Comparison of ENCODE assay signal across 24 cellular contexts in genomic region chr17:80327518-80327917, GRCh38.
DNase-seq lines count a peak whose midpoint lies in the region; ATAC-seq and TF ChIP-seq lines count a peak whose summit lies in the region.
"Had no signal": no experiment of that assay in that cellular context is flagged by ENCODE, and none has a peak within 500 bp of the region (broad histone marks: within the 10 kb centered on the region; RNA-seq: fewer than 3 reads in every experiment).

No MANE protein-coding gene starts in this region.

- H3K27me3 ChIP-seq in CD4-positive, alpha-beta memory T cell (ENCODE audit: insufficient read depth, low read length) = no peaks in the 10 kb centered on the region
- H3K27me3 ChIP-seq in HL-60 (ENCODE audit: insufficient read depth, poor library complexity, severe bottlenecking) = no peaks in the 10 kb centered on the region
- H3K27me3 ChIP-seq in lung (ENCODE audit: control insufficient read depth, insufficient read depth) = no peaks in the 10 kb centered on the region

- H3K27me3 Mint-ChIP-seq in CD4-positive, alpha-beta memory T cell = no peaks in the 10 kb centered on the region
- H3K27me3 Mint-ChIP-seq in activated CD8-positive, alpha-beta T cell treated with anti-CD3 and anti-CD28 coated beads for 36 hours = no peaks in the 10 kb centered on the region
- H3K27me3 Mint-ChIP-seq: activated CD4-positive, alpha-beta T cell treated with anti-CD3 and anti-CD28 coated beads, Interleukin-2, amount 10 ng/mL, durations not matched to agents 24 days and 14 days had no signal

- CTCF ChIA-PET in CD4-positive, alpha-beta memory T cell (lab: Charles Lee; ENCODE audit: partially characterized antibody) = no interaction called here
- CTCF ChIA-PET in activated CD8-positive, alpha-beta T cell treated with anti-CD3 and anti-CD28 coated beads for 36 hours (lab: Charles Lee) = no interaction called here

- H3K9me3 ChIP-seq in CD4-positive, alpha-beta memory T cell (ENCODE audit: control insufficient read depth in 1 of 2, low read length in 2 of 2) = no peaks in the 10 kb centered on the region
- no peaks in the 10 kb centered on the region for H3K9me3 ChIP-seq in lung (ENCODE audit: control insufficient read depth in 2 of 2, insufficient read depth in 1 of 2, low read length in 1 of 2)
- H3K9me3 ChIP-seq: psoas muscle, SK-N-SH, thoracic aorta had no signal

- TF ChIP-seq CTCF in HL-60 (IDR thresholded peaks at IDR 0.05; ENCODE audit: insufficient read depth, low read length) (no peak), lung (IDR thresholded peaks at IDR 0.05; ENCODE audit: control extremely low read depth, extremely low read depth) (no peak)
- TF ChIP-seq CTCF in activated CD8-positive, alpha-beta T cell treated with anti-CD3 and anti-CD28 coated beads for 36 hours (IDR thresholded peaks at IDR 0.05) = no peak

- no peak overlapping the region for H3K4me3 ChIP-seq in CD4-positive, alpha-beta memory T cell (ENCODE audit: low read length in 2 of 2)
- H3K4me3 ChIP-seq in HL-60 (replicated peaks; ENCODE audit: insufficient read depth, low read length) (no peak overlapping the region), lung (no peak overlapping the region)
- H3K4me3 ChIP-seq: PC-9, psoas muscle, thoracic aorta had no signal

- peak overlapping the region in 4 of 7 donors; percentile 6 to 78 (median 38) for H3K27ac Mint-ChIP-seq in CD4-positive, alpha-beta memory T cell
- H3K27ac Mint-ChIP-seq in activated CD8-positive, alpha-beta T cell treated with anti-CD3 and anti-CD28 coated beads for 36 hours = peak overlapping the region; percentile 41
- H3K27ac Mint-ChIP-seq: nephron had no signal

- ATAC-seq in activated CD8-positive, alpha-beta T cell treated with anti-CD3 and anti-CD28 coated beads for 36 hours = no peak
- no peak for ATAC-seq in lung (ENCODE audit: insufficient read depth, low FRiP score)
- no peak for ATAC-seq in HG03159 (IDR thresholded peaks at IDR 0.05; ENCODE audit: unreplicated experiment)
- ATAC-seq: activated T-cell treated with anti-CD3 and anti-CD28 coated beads, Interleukin-2, amount 50 U/mL, for 4 hours; psoas muscle had no signal

- H3K36me3 Mint-ChIP-seq in CD4-positive, alpha-beta memory T cell = peaks cover 88 to 93% of the 10 kb centered on the region in 2 donors
- H3K36me3 Mint-ChIP-seq in activated CD8-positive, alpha-beta T cell treated with anti-CD3 and anti-CD28 coated beads for 36 hours (ENCODE audit: low read depth) = peaks cover 63% of the 10 kb centered on the region

- no peaks in the 10 kb centered on the region for H3K4me1 ChIP-seq in CD4-positive, alpha-beta memory T cell (ENCODE audit: insufficient read depth, low read length)
- H3K4me1 ChIP-seq in lung (ENCODE audit: control insufficient read depth in 2 of 2, insufficient read depth in 2 of 2, low read length in 2 of 2) = no peaks in the 10 kb centered on the region
- H3K4me1 ChIP-seq: psoas muscle had no signal

- intact Hi-C loops in CD4-positive, alpha-beta memory T cell (cut with micrococcal nuclease) = no loop called here
- intact Hi-C loops in activated CD8-positive, alpha-beta T cell treated with anti-CD3 and anti-CD28 coated beads for 36 hours (cut with micrococcal nuclease) = no loop called here

- no peak for DNase-seq in CD4-positive, alpha-beta memory T cell
- DNase-seq in HL-60 (ENCODE audit: low read depth in 1 of 2, low spot score in 1 of 2) (peak; percentile 21 to 65), lung (ENCODE audit: low spot score) (peak; percentile 32), inferior parietal cortex (ENCODE audit: extremely low spot score) (no peak), kidney glomerular epithelial cell (lab: John Stamatoyannopoulos, UW) (no peak)
- no peak for DNase-seq in activated CD8-positive, alpha-beta T cell treated with anti-CD3 and anti-CD28 coated beads for 36 hours
- DNase-seq in stimulated activated CD4-positive, alpha-beta T cell treated with anti-CD3 and anti-CD28 coated beads, Interleukin-4, amount 100 ng/mL, for 24 hours = no peak
- DNase-seq: activated CD4-positive, alpha-beta T cell treated with anti-CD3 and anti-CD28 coated beads, Interleukin-2, amount 10 ng/mL, durations not matched to agents 24 days and 14 days; activated T-cell treated with anti-CD3 and anti-CD28 coated beads, Interleukin-2, amount 50 U/mL, for 4 hours; AML-193; amniotic stem cell; Calu3; central memory CD4-positive, alpha-beta T cell; effector CD8-positive, alpha-beta T cell; mesenchymal stem cell; NCI-H1417; NCI-H2171; NCI-H748 treated with DMSO at 0.1 percent for 48 hours; PC-9; SK-N-SH had no signal

- peaks cover 90% of the 10 kb centered on the region for H3K36me3 ChIP-seq in CD4-positive, alpha-beta memory T cell (ENCODE audit: insufficient read depth, low read length)
- H3K36me3 ChIP-seq in lung (ENCODE audit: control insufficient read depth in 2 of 2, insufficient read depth in 2 of 2, low read length in 2 of 2) = peaks cover 39 to 50% of the 10 kb centered on the region in 2 donors

- H3K4me3 Mint-ChIP-seq in CD4-positive, alpha-beta memory T cell = no peak overlapping the region
- no peak overlapping the region for H3K4me3 Mint-ChIP-seq in activated CD8-positive, alpha-beta T cell treated with anti-CD3 and anti-CD28 coated beads for 36 hours
- H3K4me3 Mint-ChIP-seq: activated CD4-positive, alpha-beta T cell treated with anti-CD3 and anti-CD28 coated beads, Interleukin-2, amount 10 ng/mL, durations not matched to agents 24 days and 14 days; activated T-cell treated with anti-CD3 and anti-CD28 coated beads, Interleukin-2, amount 50 U/mL, for 4 hours; nephron had no signal

- peaks cover 0 to 17% (median 4%) of the 10 kb centered on the region in 4 donors for H3K4me1 Mint-ChIP-seq in CD4-positive, alpha-beta memory T cell
- no peaks in the 10 kb centered on the region for H3K4me1 Mint-ChIP-seq in activated CD8-positive, alpha-beta T cell treated with anti-CD3 and anti-CD28 coated beads for 36 hours (ENCODE audit: low read depth)
- H3K4me1 Mint-ChIP-seq: nephron had no signal

- POLR2A ChIA-PET in CD4-positive, alpha-beta memory T cell (lab: Charles Lee; ENCODE audit: partially characterized antibody) = interaction anchor here (1.5 kb wide), 1 partner anchor 8 kb away, joined by 5 read pairs; no protein-coding TSS in a partner anchor
- POLR2A ChIA-PET in activated CD8-positive, alpha-beta T cell treated with anti-CD3 and anti-CD28 coated beads for 36 hours (lab: Charles Lee) = interaction anchor here (1.4 kb wide), 1 partner anchor 9 kb away, joined by 3 read pairs; no protein-coding TSS in a partner anchor

- H3K27ac ChIP-seq in CD4-positive, alpha-beta memory T cell (ENCODE audit: low read depth, low read length) = no peak overlapping the region
- H3K27ac ChIP-seq in HL-60 (replicated peaks) (no peak overlapping the region), lung (ENCODE audit: low read depth in 1 of 2, low read length in 1 of 2) (no peak overlapping the region)
- H3K27ac ChIP-seq: PC-9, psoas muscle, thoracic aorta had no signal

- WGBS in lung, 2 donors = 28 to 58% methylated on average over 10 of the region's 10 CpGs

- H3K9me3 Mint-ChIP-seq in CD4-positive, alpha-beta memory T cell = peaks cover 0 to 8% (median 1%) of the 10 kb centered on the region in 8 donors
- no peaks in the 10 kb centered on the region for H3K9me3 Mint-ChIP-seq in activated CD8-positive, alpha-beta T cell treated with anti-CD3 and anti-CD28 coated beads for 36 hours
- H3K9me3 Mint-ChIP-seq: activated CD4-positive, alpha-beta T cell treated with anti-CD3 and anti-CD28 coated beads, Interleukin-2, amount 10 ng/mL, durations not matched to agents 24 days and 14 days; activated T-cell treated with anti-CD3 and anti-CD28 coated beads, Interleukin-2, amount 50 U/mL, for 4 hours had no signal

Comparison
In these comparisons a context has a peak if more than half of its experiments do, and no peak if none do; other contexts are left out.
1. DNase-seq: peak in HL-60 (2 of 2) and lung (single experiment); none in CD4-positive, alpha-beta memory T cell (0 of 5), activated CD8-positive, alpha-beta T cell treated with anti-CD3 and anti-CD28 coated beads for 36 hours (single experiment), stimulated activated CD4-positive, alpha-beta T cell treated with anti-CD3 and anti-CD28 coated beads, Interleukin-4, amount 100 ng/mL, for 24 hours (single experiment), inferior parietal cortex (single experiment) and kidney glomerular epithelial cell (single experiment).